In genomic region chr4:9758641-9759317, GRCh38 we compare ENCODE assay signal across 26 cellular contexts. TPM values are rescaled to one million over a fixed set of nuclear protein-coding genes. Genes with fewer than 3 reads are reported as not detected.
DNase-seq lines count a peak whose midpoint lies in the region; ATAC-seq, FAIRE-seq and TF ChIP-seq lines count a peak whose summit lies in the region.
"Had no signal": no experiment of that assay in that cellular context is flagged by ENCODE, and none has a peak within 500 bp of the region (broad histone marks: within the 10 kb centered on the region; RNA-seq: fewer than 3 reads in every experiment).

No MANE protein-coding gene starts in this region.

- H3K4me2 ChIP-seq in A549 = 0 out of 3 replicates have a peak overlapping the region, but pooled peaks have one; percentile 21

- intact Hi-C loops in activated CD4-positive, alpha-beta T cell treated with anti-CD3 and anti-CD28 coated beads for 36 hours (cut with DNase I, micrococcal nuclease) = no loop called here

- no peak for TF ChIP-seq EP300 in A549 (IDR thresholded peaks at IDR 0.05)

- H3K4me1 Mint-ChIP-seq in activated CD4-positive, alpha-beta T cell treated with anti-CD3 and anti-CD28 coated beads for 36 hours = no peaks in the 10 kb centered on the region
- H3K4me1 Mint-ChIP-seq: CD8-positive, alpha-beta memory T cell had no signal

- TF ChIP-seq POLR2A in A549 (IDR thresholded peaks at IDR 0.05; ENCODE audit: low read length) = no peak

- H3K4me1 ChIP-seq in A549 = no peaks in the 10 kb centered on the region
- no peaks in the 10 kb centered on the region for H3K4me1 ChIP-seq in small intestine (ENCODE audit: control insufficient read depth in 2 of 2, insufficient read depth in 1 of 2, low read depth in 1 of 2, low read length in 1 of 2)
- H3K4me1 ChIP-seq: SJSA1 had no signal

- no peak for TF ChIP-seq RAD21 in A549 (conservative IDR thresholded peaks at IDR 0.05 in 1 of 2, IDR thresholded peaks at IDR 0.05 in 1 of 2)

- H3K4me3 Mint-ChIP-seq in activated CD4-positive, alpha-beta T cell treated with anti-CD3 and anti-CD28 coated beads for 36 hours = no peak overlapping the region
- H3K4me3 Mint-ChIP-seq: CD8-positive, alpha-beta memory T cell had no signal

- no peak overlapping the region for H3K27ac ChIP-seq in A549
- no peak overlapping the region for H3K27ac ChIP-seq in small intestine (ENCODE audit: low read depth in 1 of 2, low read length in 1 of 2)
- H3K27ac ChIP-seq: C4-2B, SJSA1 had no signal

- H3K36me3 Mint-ChIP-seq in activated CD4-positive, alpha-beta T cell treated with anti-CD3 and anti-CD28 coated beads for 36 hours (ENCODE audit: low read depth) = no peaks in the 10 kb centered on the region
- H3K36me3 Mint-ChIP-seq: CD8-positive, alpha-beta memory T cell had no signal

- H3K27me3 ChIP-seq in small intestine (ENCODE audit: control insufficient read depth in 2 of 2, insufficient read depth in 2 of 2, low read length in 2 of 2) = peaks cover 0 to 2% of the 10 kb centered on the region in 2 donors
- H3K27me3 ChIP-seq: MG63, SJSA1 had no signal

- POLR2A ChIA-PET in activated CD4-positive, alpha-beta T cell treated with anti-CD3 and anti-CD28 coated beads for 36 hours (lab: Charles Lee) = no interaction called here
- POLR2A ChIA-PET in A549 (lab: Yijun Ruan, JAX) = no interaction called here

- DNase-seq in activated CD4-positive, alpha-beta T cell treated with anti-CD3 and anti-CD28 coated beads for 36 hours = peak; percentile 20
- no peak for DNase-seq in activated CD4-positive, alpha-beta T cell treated with anti-CD3 and anti-CD28 coated beads for 4 hours
- DNase-seq in A549 (ENCODE audit: low read depth in 1 of 2, low spot score in 1 of 2) = no peak
- peak; percentile 1 for DNase-seq in NCI-H69 (lab: John Stamatoyannopoulos, UW)
- peak; percentile 16 for DNase-seq in small intestine
- no peak for DNase-seq in NCI-H2081 treated with DMSO at 0.1 percent for 48 hours (lab: John Stamatoyannopoulos, UW)
- DNase-seq: Calu3; CD8-positive, alpha-beta memory T cell; DMS153; GDM1; MG63; NCI-H1092; NCI-H1436; NCI-H187 treated with DMSO at 0.1 percent for 48 hours; NCI-H226; NCI-H510A treated with DMSO at 0.1 percent for 48 hours had no signal

- H3K4me3 ChIP-seq in A549 (no peak overlapping the region), small intestine (ENCODE audit: low read depth in 1 of 2, low read length in 2 of 2) (no peak overlapping the region)
- H3K4me3 ChIP-seq: MG63, SJSA1 had no signal

- H3K9me3 Mint-ChIP-seq in activated CD4-positive, alpha-beta T cell treated with anti-CD3 and anti-CD28 coated beads for 36 hours (ENCODE audit: low read depth) = no peaks in the 10 kb centered on the region

- TF ChIP-seq CTCF in A549 (IDR thresholded peaks at IDR 0.05) = no peak

- ATAC-seq in activated CD4-positive, alpha-beta T cell treated with anti-CD3 and anti-CD28 coated beads for 36 hours = peak; percentile 82
- ATAC-seq in A549 = no peak
- ATAC-seq in HG03378 (IDR thresholded peaks at IDR 0.05; ENCODE audit: unreplicated experiment) = no peak
- ATAC-seq: Right ventricle myocardium inferior had no signal

- no peak overlapping the region for H3K27ac Mint-ChIP-seq in activated CD4-positive, alpha-beta T cell treated with anti-CD3 and anti-CD28 coated beads for 36 hours
- H3K27ac Mint-ChIP-seq: CD8-positive, alpha-beta memory T cell had no signal

- 39% methylated on average over 13 of the region's 32 CpGs for WGBS in A549 (ENCODE audit: missing lambda C conversion rate)
- WGBS in small intestine, 3 donors = 54 to 71% (median 57%) methylated on average over 27 to 32 of the region's 32 CpGs

- H3K9me3 ChIP-seq in A549 (no peaks in the 10 kb centered on the region), small intestine (ENCODE audit: control insufficient read depth, low read depth) (no peaks in the 10 kb centered on the region)
- H3K9me3 ChIP-seq: MG63, SJSA1 had no signal

- FAIRE-seq in A549 (lab: Jason Lieb, UNC) = no peak
- FAIRE-seq in small intestine (lab: Jason Lieb, UNC) = no peak
- FAIRE-seq: RCC 7860 had no signal

- H3K36me3 ChIP-seq in small intestine (ENCODE audit: control insufficient read depth in 2 of 2, insufficient read depth in 2 of 2, low read length in 2 of 2) = no peaks in the 10 kb centered on the region
- H3K36me3 ChIP-seq: MG63, SJSA1 had no signal

- CTCF ChIA-PET in activated CD4-positive, alpha-beta T cell treated with anti-CD3 and anti-CD28 coated beads for 36 hours (lab: Charles Lee) = no interaction called here
- CTCF ChIA-PET in A549 (lab: Yijun Ruan, JAX) = no interaction called here

- peaks cover 3% of the 10 kb centered on the region for H3K27me3 Mint-ChIP-seq in activated CD4-positive, alpha-beta T cell treated with anti-CD3 and anti-CD28 coated beads for 36 hours

TF ChIP-seq in A549, 52 proteins besides CTCF, POLR2A, EP300 and RAD21:
- no peak for TF ChIP-seq ZFP36 (IDR thresholded peaks at IDR 0.05; ENCODE audit: borderline replicate concordance, partially characterized antibody)
- no peak for TF ChIP-seq E2F6 (IDR thresholded peaks at IDR 0.05; ENCODE audit: borderline replicate concordance, low read depth)
- no peak for TF ChIP-seq HMGXB4 (CRISPR knock-in tag; IDR thresholded peaks at IDR 0.05; ENCODE audit: borderline replicate concordance)
- TF ChIP-seq CBX2 (IDR thresholded peaks at IDR 0.05; ENCODE audit: borderline replicate concordance, low read depth) = no peak
- TF ChIP-seq CHD2 (IDR thresholded peaks at IDR 0.05; ENCODE audit: low read length, partially characterized antibody) = no peak
- TF ChIP-seq NR3C1 (IDR thresholded peaks at IDR 0.05) = no peak
TF ChIP-seq in A549: peak in this region for 0.

RNA-seq across cellular contexts. Expression of gene DRD5, which starts 22.7 kb away (rescaled TPM):
- not detected for total RNA-seq in activated CD4-positive, alpha-beta T cell treated with anti-CD3 and anti-CD28 coated beads for 36 hours
- polyA plus RNA-seq in A549 (2011; rRNA removed) = not detected in 2 replicates
- polyA plus RNA-seq in A549 (2012; cell fraction: cytosol; rRNA removed) = not detected in 2 replicates
- polyA plus RNA-seq in A549 (2012; cell fraction: nucleus; rRNA removed) = not detected in 2 replicates
- not detected in 3 replicates for polyA plus RNA-seq in A549 (2017; fragmentation: RNase III; extraction: RNeasy Plus Mini Kit Qiagen cat#74134 plus additional on column Dnase treatment)
- polyA minus RNA-seq in A549 (2011; rRNA and poly(A)+ RNA removed) = not detected in 2 replicates
- under 1 TPM in 1 of 3 donors, not detected in 2; 0.19 TPM for polyA plus RNA-seq in small intestine
- total RNA-seq: A172; Calu3; CD8-positive, alpha-beta memory T cell; Daoy; H4; LHCN-M2; OCI-LY7; Right ventricle myocardium inferior; SJSA1 had no signal
- polyA plus RNA-seq: CD8-positive, alpha-beta memory T cell had no signal

Comparison
In these comparisons a context has a peak if more than half of its experiments do, and no peak if none do; other contexts are left out.
1. DNase-seq: peak in activated CD4-positive, alpha-beta T cell treated with anti-CD3 and anti-CD28 coated beads for 36 hours (single experiment), NCI-H69 (single experiment) and small intestine (single experiment); none in activated CD4-positive, alpha-beta T cell treated with anti-CD3 and anti-CD28 coated beads for 4 hours (0 of 2), A549 (0 of 2) and NCI-H2081 treated with DMSO at 0.1 percent for 48 hours (single experiment).